In the genomic region with DNA sequence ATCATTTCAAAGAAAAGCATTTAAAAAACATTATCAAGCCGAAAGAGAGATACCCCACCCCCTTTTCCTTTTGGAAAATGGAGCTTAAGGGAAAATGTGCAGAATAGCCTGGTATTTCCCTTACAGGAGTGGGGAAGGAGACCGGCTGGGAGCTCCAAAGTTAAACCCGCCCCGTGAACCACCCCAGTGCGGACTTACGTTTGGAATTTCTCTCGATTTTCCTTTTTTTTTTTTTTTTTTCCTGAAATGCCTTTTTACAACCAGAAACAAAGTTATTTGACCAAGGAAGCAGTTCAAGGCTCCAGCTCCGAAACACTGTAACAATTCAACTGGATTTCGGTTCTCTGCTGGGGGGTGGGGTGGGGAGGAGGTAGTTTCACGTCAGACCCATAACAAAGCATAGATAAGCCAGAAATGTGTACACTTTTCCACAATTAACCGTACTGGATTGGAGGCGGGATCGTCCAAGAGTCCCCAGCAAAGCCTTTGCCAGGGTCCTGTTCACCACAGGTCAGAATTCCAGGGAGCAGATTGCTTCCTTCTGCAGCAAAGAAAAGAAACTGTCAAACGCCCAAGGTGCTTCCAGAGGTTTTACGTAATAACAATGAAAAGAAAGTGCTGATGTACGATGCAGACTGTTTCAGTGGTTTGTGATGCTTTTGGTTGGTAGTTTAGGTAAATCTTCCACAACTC, we compare ENCODE assay signal across 8 cellular contexts. TPM values are rescaled to one million over a fixed set of nuclear protein-coding genes. Genes with fewer than 3 reads are reported as not detected.
DNase-seq lines count a peak whose midpoint lies in the region; ATAC-seq and TF ChIP-seq lines count a peak whose summit lies in the region.

No MANE protein-coding gene starts in this region.

- H3K36me3 ChIP-seq in SJCRH30 (no peaks in the 10 kb centered on the region), parathyroid adenoma (ENCODE audit: control insufficient read depth, insufficient read depth, low read length) (no peaks in the 10 kb centered on the region)

- DNase-seq in DMS153 treated with DMSO at 0.1 percent for 48 hours (lab: John Stamatoyannopoulos, UW; ENCODE audit: unreplicated experiment) (peak; percentile 9), DMS153 (lab: John Stamatoyannopoulos, UW) (no peak), SJCRH30 (peak in 1 of 2 experiments; percentile 44), fibroblast of peridontal ligament (ENCODE audit: extremely low read depth) (peak; percentile 56), cerebellum (ENCODE audit: low spot score) (no peak)

- H3K9me3 ChIP-seq in SJCRH30 (replicated peaks) = no peaks in the 10 kb centered on the region
- no peaks in the 10 kb centered on the region for H3K9me3 ChIP-seq in parathyroid adenoma (ENCODE audit: control insufficient read depth, low read length)

- peak overlapping the region; percentile 67 for H3K4me3 ChIP-seq in SJCRH30
- H3K4me3 ChIP-seq in parathyroid adenoma (ENCODE audit: low read depth, low read length) = peak overlapping the region; percentile 61

- ATAC-seq in GM21825 (IDR thresholded peaks at IDR 0.05; ENCODE audit: unreplicated experiment) = no peak
- ATAC-seq in HG02870 (IDR thresholded peaks at IDR 0.05; ENCODE audit: unreplicated experiment) = no peak

- no peak overlapping the region for H3K9ac ChIP-seq in parathyroid adenoma

- H3K79me2 ChIP-seq in parathyroid adenoma = no peaks in the 10 kb centered on the region

- TF ChIP-seq CTCF in parathyroid adenoma (IDR thresholded peaks at IDR 0.05) = no peak

- peak overlapping the region; percentile 94 for H3K4me2 ChIP-seq in parathyroid adenoma (ENCODE audit: low read length)

- H2AFZ ChIP-seq in parathyroid adenoma = peak overlapping the region; percentile 79

- peaks cover 9% of the 10 kb centered on the region for H3K4me1 ChIP-seq in SJCRH30
- H3K4me1 ChIP-seq in parathyroid adenoma = peaks cover 16% of the 10 kb centered on the region

- H3K27ac ChIP-seq in SJCRH30 (no peak overlapping the region; the same call in 1 of the 2 replicates), parathyroid adenoma (peak overlapping the region; percentile 70)

- H3K27me3 ChIP-seq in SJCRH30 (no peaks in the 10 kb centered on the region), parathyroid adenoma (ENCODE audit: control insufficient read depth, insufficient read depth, low read length) (no peaks in the 10 kb centered on the region)

RNA-seq across cellular contexts. Expression of a gene that starts 6.7 kb away (rescaled TPM):
- 1.4 and 1.8 TPM in 2 replicates for total RNA-seq in SJCRH30 (2014; rRNA removed; shearing (Covaris generic))
- 8.8 TPM for total RNA-seq in cerebellum

RNA-seq across cellular contexts. Expression of a gene that starts 15.3 kb away (rescaled TPM):
- 34.1 and 39.3 TPM in 2 replicates for total RNA-seq in SJCRH30 (2014; rRNA removed; shearing (Covaris generic))
- total RNA-seq in cerebellum = 74.9 TPM

Comparison
In these comparisons a context has a peak if more than half of its experiments do, and no peak if none do; other contexts are left out.
1. DNase-seq: peak in DMS153 treated with DMSO at 0.1 percent for 48 hours (single experiment) and fibroblast of peridontal ligament (single experiment); none in DMS153 (single experiment) and cerebellum (single experiment).